8 cellular contexts compared by ENCODE assay signal in genomic region chr14:67438969-67439368, GRCh38. TPM values are rescaled to one million over a fixed set of nuclear protein-coding genes. Genes with fewer than 3 reads are reported as not detected.
"Had no signal": no experiment of that assay in that cellular context is flagged by ENCODE, and none has a peak within 500 bp of the region (broad histone marks: within the 10 kb centered on the region; RNA-seq: fewer than 3 reads in every experiment).

No MANE protein-coding gene starts in this region.

- FAIRE-seq: H1, H54 had no signal

- H3K27ac ChIP-seq: KMS-11 had no signal

- ATAC-seq: GM23338 had no signal

- DNase-seq: H9, HCEC 1CT, IMR-90, KBM-7 had no signal

- H3K27ac Mint-ChIP-seq: GM23338, H9 had no signal

- H3K9me3 Mint-ChIP-seq: GM23338, H9 had no signal

- H3K4me3 Mint-ChIP-seq: GM23338, H9 had no signal

RNA-seq across cellular contexts. Expression of gene PLEK2, which starts 27.0 kb away (rescaled TPM):
- total RNA-seq: H9 had no signal
